28 cellular contexts compared by ENCODE assay signal in the genomic region with DNA sequence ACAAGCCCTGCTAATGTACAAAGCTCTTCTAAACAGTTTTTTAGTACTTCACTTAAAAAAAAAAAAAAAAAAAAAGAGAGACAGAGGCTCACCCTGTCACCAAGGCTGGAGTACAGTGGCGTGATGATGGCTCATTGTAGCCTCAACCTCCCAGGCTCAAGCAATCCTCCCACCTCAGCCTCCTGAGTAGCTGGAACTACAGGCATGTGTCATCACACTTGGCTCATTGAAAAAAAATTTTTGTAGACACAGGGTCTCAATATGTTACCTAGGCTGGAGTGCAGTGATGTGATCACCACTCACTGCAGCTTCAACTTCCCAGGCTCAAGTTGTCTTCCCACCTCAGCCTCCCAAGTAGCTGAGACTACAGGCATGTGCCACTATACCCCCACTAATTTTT.
"Had no signal": no experiment of that assay in that cellular context is flagged by ENCODE, and none has a peak within 500 bp of the region (broad histone marks: within the 10 kb centered on the region; RNA-seq: fewer than 3 reads in every experiment).

No MANE protein-coding gene starts in this region.

- H3K4me1 ChIP-seq: Peyer's patch had no signal

- H3K27ac ChIP-seq: Peyer's patch had no signal

- H3K4me1 Mint-ChIP-seq: activated naive CD4-positive, alpha-beta T cell treated with anti-CD3 and anti-CD28 coated beads, Interleukin-2, amount 10 ng/mL, durations not matched to agents 7 days and 5 days; brain had no signal

- DNase-seq: activated CD4-positive, alpha-beta T cell treated with anti-CD3 and anti-CD28 coated beads, Interleukin-2, amount 10 ng/mL, durations not matched to agents 7 days and 5 days; activated CD4-positive, alpha-beta T cell treated with anti-CD3 and anti-CD28 coated beads, Interleukin-2, amount 50 U/mL, for 48 hours; activated CD8-positive, alpha-beta T cell treated with anti-CD3 and anti-CD28 coated beads, Interleukin-2, amount 10 ng/mL, durations not matched to agents 7 days and 5 days; activated naive CD4-positive, alpha-beta T cell treated with anti-CD3 and anti-CD28 coated beads, Interleukin-2, amount 10 ng/mL, durations not matched to agents 7 days and 5 days; activated naive CD8-positive, alpha-beta T cell treated with anti-CD3 and anti-CD28 coated beads, Interleukin-2, amount 50 U/mL, for 24 hours; activated T-cell treated with anti-CD3 and anti-CD28 coated beads, Interleukin-2, amount 50 U/mL, for 4 hours; anterior cingulate cortex; caudate nucleus; cerebellar nuclear complex; Kasumi-1; MM.1S; MV-4-11; NCI-H1092; NCI-H1436 treated with DMSO at 0.1 percent for 48 hours; NCI-H1694 treated with DMSO at 0.1 percent for 48 hours; NCI-H2029; NCI-H510A; NCI-H526; NCI-H748 treated with DMSO at 0.1 percent for 48 hours; NK-92 treated with Interleukin-12 subunit alpha and Interleukin-12 subunit beta, amount 100 ng/mL, for 24 hours; PC-3; Peyer's patch; Right ventricle myocardium superior; T1000 had no signal

- H3K27ac Mint-ChIP-seq: activated CD4-positive, alpha-beta T cell treated with anti-CD3 and anti-CD28 coated beads, Interleukin-2, amount 10 ng/mL, durations not matched to agents 7 days and 5 days; activated CD8-positive, alpha-beta T cell treated with anti-CD3 and anti-CD28 coated beads, Interleukin-2, amount 10 ng/mL, durations not matched to agents 7 days and 5 days; activated naive CD4-positive, alpha-beta T cell treated with anti-CD3 and anti-CD28 coated beads, Interleukin-2, amount 10 ng/mL, durations not matched to agents 7 days and 5 days; activated naive CD8-positive, alpha-beta T cell; activated naive CD8-positive, alpha-beta T cell treated with anti-CD3 and anti-CD28 coated beads, Interleukin-2, amount 50 U/mL, for 24 hours; activated T-helper 1 cell treated with anti-CD3 and anti-CD28 coated beads, Interleukin-12 subunit alpha, Interleukin-12 subunit beta, Interleukin-2, Interleukin-4 antibody, amounts not matched to agents 30 ng/mL and 10 ng/mL and 1 ng/mL, durations not matched to agents 14 hours and 24 hours and 36 hours; brain had no signal

- H3K27me3 Mint-ChIP-seq: activated naive CD8-positive, alpha-beta T cell had no signal

- H3K27me3 ChIP-seq: Peyer's patch had no signal

- H3K4me3 ChIP-seq: Peyer's patch had no signal

- ATAC-seq: activated CD8-positive, alpha-beta T cell treated with anti-CD3 and anti-CD28 coated beads, Interleukin-2, amount 10 ng/mL, durations not matched to agents 7 days and 5 days; activated naive CD8-positive, alpha-beta T cell treated with anti-CD3 and anti-CD28 coated beads, Interleukin-2, amount 50 U/mL, for 24 hours; activated T-cell treated with anti-CD3 and anti-CD28 coated beads, Interleukin-2, amount 50 U/mL, for 4 hours; PC-3 had no signal

- FAIRE-seq: bronchial epithelial cell had no signal

- H3K4me3 Mint-ChIP-seq: activated CD4-positive, alpha-beta T cell treated with anti-CD3 and anti-CD28 coated beads, Interleukin-2, amount 10 ng/mL, durations not matched to agents 7 days and 5 days; activated CD8-positive, alpha-beta T cell treated with anti-CD3 and anti-CD28 coated beads, Interleukin-2, amount 10 ng/mL, durations not matched to agents 7 days and 5 days; activated naive CD4-positive, alpha-beta T cell treated with anti-CD3 and anti-CD28 coated beads, Interleukin-2, amount 10 ng/mL, durations not matched to agents 7 days and 5 days; activated naive CD8-positive, alpha-beta T cell; activated naive CD8-positive, alpha-beta T cell treated with anti-CD3 and anti-CD28 coated beads, Interleukin-2, amount 50 U/mL, for 24 hours; activated T-cell treated with anti-CD3 and anti-CD28 coated beads, Interleukin-2, amount 50 U/mL, for 4 hours; activated T-helper 1 cell treated with anti-CD3 and anti-CD28 coated beads, Interleukin-12 subunit alpha, Interleukin-12 subunit beta, Interleukin-2, Interleukin-4 antibody, amounts not matched to agents 30 ng/mL and 10 ng/mL and 1 ng/mL, durations not matched to agents 14 hours and 24 hours and 36 hours; brain had no signal

- H3K36me3 ChIP-seq: Peyer's patch had no signal

- H3K9me3 ChIP-seq: Peyer's patch had no signal
